In genomic region chr5:139760066-139761056, GRCh38 we compare ENCODE assay signal across 9 cellular contexts. TPM values are rescaled to one million over a fixed set of nuclear protein-coding genes. Genes with fewer than 3 reads are reported as not detected.
DNase-seq lines count a peak whose midpoint lies in the region; ATAC-seq and TF ChIP-seq lines count a peak whose summit lies in the region.
"Had no signal": no experiment of that assay in that cellular context is flagged by ENCODE, and none has a peak within 500 bp of the region (broad histone marks: within the 10 kb centered on the region; RNA-seq: fewer than 3 reads in every experiment).

No MANE protein-coding gene starts in this region.

- H3K9me3 ChIP-seq in IMR-90 (ENCODE audit: control insufficient read depth, insufficient read depth, low read length), result no peaks in the 10 kb centered on the region

- H3K36me3 Mint-ChIP-seq in effector memory CD8-positive, alpha-beta T cell (ENCODE audit: insufficient read depth), result no peaks in the 10 kb centered on the region
- peaks cover 0 to 3% of the 10 kb centered on the region in 2 donors for H3K36me3 Mint-ChIP-seq in CD14-positive monocyte

- H3K56ac ChIP-seq in IMR-90 (ENCODE audit: extremely low read depth, insufficient read depth, low read length), result no peak overlapping the region

- DNase-seq in AG10803 (ENCODE audit: low read depth) (peak; percentile 34), IMR-90 (peak; percentile 51), astrocyte of the hippocampus (ENCODE audit: low read depth, low spot score) (peak; percentile 80), medulla oblongata (ENCODE audit: extremely low spot score) (peak; percentile 52), CD14-positive monocyte (ENCODE audit: low spot score) (no peak)
- DNase-seq in effector memory CD8-positive, alpha-beta T cell, result no peak

- H4K5ac ChIP-seq in IMR-90 (ENCODE audit: low read depth, low read length), result no peak overlapping the region

- H3K4me3 ChIP-seq in AG10803 (ENCODE audit: low read length) (no peak overlapping the region), IMR-90 (ENCODE audit: insufficient read depth, low read depth, low read length) (no peak overlapping the region)

- no peaks in the 10 kb centered on the region for H3K36me3 ChIP-seq in IMR-90 (ENCODE audit: control insufficient read depth, insufficient read depth, low read length)

- no peaks in the 10 kb centered on the region for H3K79me1 ChIP-seq in IMR-90 (ENCODE audit: low read depth in 1 of 2, low read length in 2 of 2)

- H2AFZ ChIP-seq in IMR-90 (replicated peaks; ENCODE audit: low read length, poor library complexity), result peak overlapping the region; percentile 52

- peaks cover 20% of the 10 kb centered on the region in 2 donors for H3K4me1 Mint-ChIP-seq in effector memory CD8-positive, alpha-beta T cell (ENCODE audit: low read depth in 2 of 2)
- peaks cover 10% of the 10 kb centered on the region for H3K4me1 Mint-ChIP-seq in CD14-positive monocyte

- H2AK5ac ChIP-seq in IMR-90 (ENCODE audit: low read depth, low read length), result no peak overlapping the region

- no peak overlapping the region for H4K91ac ChIP-seq in IMR-90 (ENCODE audit: insufficient read depth, low read depth, low read length)

- intact Hi-C loops in IMR-90 (cut with micrococcal nuclease), result no loop called here
- intact Hi-C loops in CD14-positive monocyte (cut with micrococcal nuclease), result no loop called here

- in situ Hi-C loops in IMR-90 (cut with MboI; ENCODE audit: low sequenced_read_pairs), result loop anchor here (5.0 to 10.0 kb wide), 2 partner anchors 128 to 336 kb away; no protein-coding TSS in a partner anchor

- no TSS peak for BruUV-seq in IMR-90 (replicated peaks; lab: Mats Ljungman, UMichigan)

- CTCF ChIA-PET in IMR-90 (lab: Yijun Ruan, JAX), result no interaction called here

- H2BK20ac ChIP-seq in IMR-90 (ENCODE audit: low read depth, low read length), result no peak overlapping the region

- no peaks in the 10 kb centered on the region for H3K9me3 Mint-ChIP-seq in effector memory CD8-positive, alpha-beta T cell
- peaks cover 0 to 4% (median 2%) of the 10 kb centered on the region in 7 donors for H3K9me3 Mint-ChIP-seq in CD14-positive monocyte

- H4K20me1 ChIP-seq in IMR-90 (ENCODE audit: insufficient read depth, low read length), result 0 out of 2 replicates have a peak, but pooled peaks cover 3% of the 10 kb centered on the region

- H3K27ac ChIP-seq in IMR-90 (ENCODE audit: insufficient read depth, low read length), result no peak overlapping the region
- H3K27ac ChIP-seq: VCaP had no signal

- no peak overlapping the region for H3K4me3 Mint-ChIP-seq in effector memory CD8-positive, alpha-beta T cell
- peak overlapping the region in 1 of 2 donors; percentile 83 for H3K4me3 Mint-ChIP-seq in CD14-positive monocyte

- no peaks in the 10 kb centered on the region; the same call in 1 of the 2 replicates for H3K9me1 ChIP-seq in IMR-90 (ENCODE audit: insufficient read depth, low read length)

- POLR2A ChIA-PET in IMR-90 (lab: Charles Lee; ENCODE audit: unreplicated experiment), result no interaction called here

- no peak overlapping the region for H2BK120ac ChIP-seq in IMR-90 (ENCODE audit: low read depth, low read length)

- dilution Hi-C loops in IMR-90 (cut with HindIII; ENCODE audit: low sequenced_read_pairs, unreplicated experiment), result loop anchor here (25.0 kb wide), 1 partner anchor 123 kb away; the partner anchor contains the start of gene CXXC5

- no peak overlapping the region for H3K4me2 ChIP-seq in IMR-90 (ENCODE audit: low read depth, low read length)

- WGBS in IMR-90 (ENCODE audit: extremely low coverage in 2 of 2, insufficient read length in 1 of 2), 2 experiments, result 83% methylated on average over 1 of the region's 6 CpGs; no CpG with 5 or more reads in 1 of the 2 experiments

- H3K27me3 Mint-ChIP-seq in effector memory CD8-positive, alpha-beta T cell, result peaks cover 22 to 55% of the 10 kb centered on the region in 2 donors
- H3K27me3 Mint-ChIP-seq in CD14-positive monocyte (ENCODE audit: low read depth in 3 of 3), result peaks cover 84 to 93% (median 88%) of the 10 kb centered on the region in 3 donors

- TF ChIP-seq POLR2A in IMR-90 (IDR thresholded peaks at IDR 0.05; ENCODE audit: low read depth, low read length), result no peak

- H3K9ac ChIP-seq in IMR-90 (ENCODE audit: low read depth, low read length), result no peak overlapping the region

- TF ChIP-seq RAD21 in IMR-90 (IDR thresholded peaks at IDR 0.05; ENCODE audit: low read length), result no peak

- ATAC-seq in IMR-90 (ENCODE audit: low read depth) (peak; percentile 51; the same call in 1 of the 2 replicates), GM21367 (IDR thresholded peaks at IDR 0.05; ENCODE audit: unreplicated experiment) (no peak), GM21526 (IDR thresholded peaks at IDR 0.05; ENCODE audit: low FRiP score, unreplicated experiment) (no peak)
- no peak for ATAC-seq in effector memory CD8-positive, alpha-beta T cell (replicated peaks)

- H2BK5ac ChIP-seq in IMR-90 (ENCODE audit: low read depth, low read length, poor library complexity, severe bottlenecking), result no peak overlapping the region

- H4K8ac ChIP-seq in IMR-90 (ENCODE audit: low read depth in 2 of 2, low read length in 2 of 2), result no peak overlapping the region

- H3K27me3 ChIP-seq in IMR-90 (ENCODE audit: control insufficient read depth, insufficient read depth, low read length), result peaks cover 58% of the 10 kb centered on the region

- no peak overlapping the region for H3K14ac ChIP-seq in IMR-90 (replicated peaks; ENCODE audit: low read depth, low read length)

- no peak overlapping the region for H2AK9ac ChIP-seq in IMR-90 (replicated peaks; ENCODE audit: low read depth, low read length, poor library complexity)

- no peak overlapping the region for H3K4ac ChIP-seq in IMR-90 (ENCODE audit: low read depth, low read length)

- H3K4me1 ChIP-seq in IMR-90 (ENCODE audit: control insufficient read depth, insufficient read depth, low read length), result no peaks in the 10 kb centered on the region

- H2BK15ac ChIP-seq in IMR-90 (ENCODE audit: low read depth, low read length), result no peak overlapping the region

- no peak overlapping the region for H3K27ac Mint-ChIP-seq in effector memory CD8-positive, alpha-beta T cell
- no peak overlapping the region for H3K27ac Mint-ChIP-seq in CD14-positive monocyte

- no peak for TF ChIP-seq CTCF in AG10803 (conservative IDR thresholded peaks at IDR 0.05; ENCODE audit: low read length)
- TF ChIP-seq CTCF in IMR-90 (conservative IDR thresholded peaks at IDR 0.05; ENCODE audit: low read depth, low read length), result no peak
- no peak for TF ChIP-seq CTCF in CD14-positive monocyte (IDR thresholded peaks at IDR 0.05)

- H3K23ac ChIP-seq in IMR-90 (ENCODE audit: low read depth, low read length), result no peak overlapping the region

- H3K18ac ChIP-seq in IMR-90 (ENCODE audit: low read depth, low read length), result no peak overlapping the region

TF ChIP-seq in IMR-90, 13 proteins besides CTCF, POLR2A, EP300 and RAD21:
- TF ChIP-seq FOS (IDR thresholded peaks at IDR 0.05; ENCODE audit: low read depth, low read length), result no peak
- no peak for TF ChIP-seq RFX5 (IDR thresholded peaks at IDR 0.05; ENCODE audit: low read depth, low read length)
- no peak for TF ChIP-seq ELK1 (IDR thresholded peaks at IDR 0.05; ENCODE audit: borderline replicate concordance, low read depth, low read length)
- TF ChIP-seq CEBPB (IDR thresholded peaks at IDR 0.05; ENCODE audit: low read depth, low read length), result no peak
- no peak for TF ChIP-seq RCOR1 (IDR thresholded peaks at IDR 0.05; ENCODE audit: insufficient replicate concordance, low read length)
- TF ChIP-seq CHD1 (IDR thresholded peaks at IDR 0.05; ENCODE audit: low read depth, low read length), result no peak
- no peak for TF ChIP-seq MAFK (IDR thresholded peaks at IDR 0.05; ENCODE audit: low read depth, low read length)
- TF ChIP-seq MAZ (IDR thresholded peaks at IDR 0.05; ENCODE audit: borderline replicate concordance, low read depth, low read length), result no peak
- TF ChIP-seq NFE2L2 (IDR thresholded peaks at IDR 0.05; ENCODE audit: low read depth, low read length), result no peak; the same call in 1 of the 2 replicates
- no peak for TF ChIP-seq SMC3 (IDR thresholded peaks at IDR 0.05; ENCODE audit: low read depth, low read length)
- TF ChIP-seq MXI1 (IDR thresholded peaks at IDR 0.05; ENCODE audit: borderline replicate concordance, low read depth, low read length), result no peak

RNA-seq across cellular contexts. Expression of gene PSD2, which starts 35.2 kb away (rescaled TPM):
- total RNA-seq in IMR-90 (2012; rRNA removed), result not detected in 2 replicates
- polyA plus RNA-seq in IMR-90 (2012; rRNA removed) (0.03 and 0.05 TPM in 2 replicates), CD14-positive monocyte (not detected)
- polyA plus RNA-seq in IMR-90 (2012; cell fraction: cytosol; rRNA removed), result 0.03 and 0.06 TPM in 2 replicates
- 0.11 and 0.16 TPM in 2 replicates for polyA plus RNA-seq in IMR-90 (2012; cell fraction: nucleus; rRNA removed; ENCODE audit: low replicate concordance)

Comparison
In these comparisons a context has a peak if more than half of its experiments do, and no peak if none do; other contexts are left out.
1. DNase-seq: peak in AG10803 (single experiment), IMR-90 (single experiment), astrocyte of the hippocampus (single experiment) and medulla oblongata (single experiment); none in effector memory CD8-positive, alpha-beta T cell (0 of 3) and CD14-positive monocyte (single experiment).